Comparison of ENCODE assay signal across 17 cellular contexts in the genomic region with DNA sequence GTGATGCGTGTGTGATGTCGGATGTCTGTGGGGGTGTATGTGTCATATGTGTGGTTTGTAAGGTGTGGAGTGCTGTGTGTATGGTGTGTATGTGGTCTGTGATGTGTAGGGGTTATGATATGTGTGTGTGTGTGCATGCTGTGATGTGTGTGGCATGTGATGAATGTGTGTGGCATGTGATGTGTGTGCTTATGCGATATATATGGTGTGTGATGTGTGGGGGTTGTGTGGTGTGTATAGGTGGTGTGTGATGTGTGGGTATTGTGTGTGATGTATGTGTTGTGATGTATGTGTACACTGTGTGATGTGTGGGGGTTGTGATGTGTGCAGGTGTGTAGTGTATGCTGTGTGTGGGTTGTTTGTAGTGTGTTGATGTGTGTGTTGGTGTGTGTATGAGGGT. TPM values are rescaled to one million over a fixed set of nuclear protein-coding genes. Genes with fewer than 3 reads are reported as not detected.
DNase-seq lines count a peak whose midpoint lies in the region; ATAC-seq, FAIRE-seq and TF ChIP-seq lines count a peak whose summit lies in the region.
"Had no signal": no experiment of that assay in that cellular context is flagged by ENCODE, and none has a peak within 500 bp of the region (broad histone marks: within the 10 kb centered on the region; RNA-seq: fewer than 3 reads in every experiment).

No MANE protein-coding gene starts in this region.

- no peaks in the 10 kb centered on the region for H3K79me2 ChIP-seq in K562 (ENCODE audit: control insufficient read depth, insufficient read depth, low read length)

- CTCF ChIA-PET in HEK293 (lab: Yijun Ruan, JAX) (no interaction called here), K562 (lab: Yijun Ruan, JAX; ENCODE audit: low intra/inter-chr PET ratio) (no interaction called here)

- no peak overlapping the region for H2AFZ ChIP-seq in K562 (ENCODE audit: low read depth, low read length)
- H2AFZ ChIP-seq: GM23248 had no signal

- BruUV-seq in K562 (replicated peaks; lab: Mats Ljungman, UMichigan) = no TSS peak

- 100% methylated on average over 3 of the region's 3 CpGs for WGBS in K562 (ENCODE audit: insufficient coverage, low coverage, missing lambda C conversion rate)
- WGBS in spleen, 5 donors = 94 to 99% (median 97%) methylated on average over 3 of the region's 3 CpGs

- no peaks in the 10 kb centered on the region for H3K9me1 ChIP-seq in K562 (ENCODE audit: control insufficient read depth, insufficient read depth, low read length)

- no peak for TF ChIP-seq CTCF in HEK293 (tag by site-specific recombination; IDR thresholded peaks at IDR 0.05)
- no peak for TF ChIP-seq CTCF in K562 (IDR thresholded peaks at IDR 0.05 in 2 of 3, conservative IDR thresholded peaks at IDR 0.05 in 1 of 3; ENCODE audit: insufficient read depth in 2 of 3, low read depth in 1 of 3, low read length in 3 of 3)
- no peak for TF ChIP-seq CTCF in spleen (IDR thresholded peaks at IDR 0.05 in 8 of 11, conservative IDR thresholded peaks at IDR 0.05 in 3 of 11)
- TF ChIP-seq CTCF in breast epithelium (IDR thresholded peaks at IDR 0.05) = no peak

- no peak overlapping the region for H3K9ac ChIP-seq in K562 (ENCODE audit: insufficient read depth in 1 of 2, low read depth in 2 of 2, low read length in 2 of 2)
- H3K9ac ChIP-seq: GM23248 had no signal

- TF ChIP-seq RAD21 in K562 (CRISPR knock-in tag; conservative IDR thresholded peaks at IDR 0.05 in 1 of 2, IDR thresholded peaks at IDR 0.05 in 1 of 2) = no peak

- H3K36me3 ChIP-seq in HEK293 (ENCODE audit: control insufficient read depth in 2 of 2, insufficient read depth in 1 of 2, low read length in 2 of 2) (no peaks in the 10 kb centered on the region), K562 (ENCODE audit: control insufficient read depth, insufficient read depth, low read length) (no peaks in the 10 kb centered on the region), MG63 (no peaks in the 10 kb centered on the region), spleen (no peaks in the 10 kb centered on the region), breast epithelium (no peaks in the 10 kb centered on the region)

- TF ChIP-seq EP300 in K562 (IDR thresholded peaks at IDR 0.05; ENCODE audit: low read length) = no peak

- H3K27ac ChIP-seq in HEK293 (ENCODE audit: extremely low read depth, low read depth, low read length) (no peak overlapping the region), K562 (ENCODE audit: extremely low read depth, low read depth, low read length) (no peak overlapping the region; the same call in 2 of the 3 replicates), spleen (no peak overlapping the region), breast epithelium (no peak overlapping the region)
- H3K27ac ChIP-seq: A549, GM23248 had no signal

- H3K27me3 ChIP-seq in K562 (ENCODE audit: control insufficient read depth in 2 of 2, insufficient read depth in 2 of 2, low read length in 2 of 2) (peaks cover 0 to 2% of the 10 kb centered on the region in 2 experiments; a peak in 1 of 5 replicates), MG63 (no peaks in the 10 kb centered on the region), spleen (replicated peaks in 1 of 7) (peaks cover 0 to 19% (median 0%) of the 10 kb centered on the region in 7 donors), breast epithelium (peaks cover 0 to 4% of the 10 kb centered on the region in 2 donors)

- intact Hi-C loops in K562 (cut with micrococcal nuclease) (no loop called here), posterior vena cava (cut with DNase I) (loop anchor here (5.0 to 10.0 kb wide), 3 partner anchors 242 to 265 kb away; no protein-coding TSS in a partner anchor), spleen (cut with DNase I; ENCODE audit: low total_unique reads) (loop anchor here (10.0 kb wide), 1 partner anchor 242 kb away; no protein-coding TSS in a partner anchor), breast epithelium (cut with DNase I; ENCODE audit: low total_unique reads) (no loop called here)

- H3K4me3 ChIP-seq in HEK293 (ENCODE audit: low read depth, low read length) (no peak overlapping the region), K562 (no peak overlapping the region), MG63 (no peak overlapping the region), spleen (no peak overlapping the region), breast epithelium (no peak overlapping the region)
- H3K4me3 ChIP-seq: A549, GM23248 had no signal

- H3K9me3 ChIP-seq in HEK293 (ENCODE audit: control insufficient read depth, insufficient read depth, low read depth, low read length) (no peaks in the 10 kb centered on the region), K562 (replicated peaks; ENCODE audit: control insufficient read depth, insufficient read depth, low read depth, low read length) (no peaks in the 10 kb centered on the region), MG63 (no peaks in the 10 kb centered on the region), spleen (no peaks in the 10 kb centered on the region), breast epithelium (no peaks in the 10 kb centered on the region)
- H3K9me3 ChIP-seq: A549 had no signal

- H3K4me1 ChIP-seq in HEK293 (ENCODE audit: control insufficient read depth, insufficient read depth, low read length) = no peaks in the 10 kb centered on the region
- H3K4me1 ChIP-seq in K562 (replicated peaks in 1 of 2; ENCODE audit: control insufficient read depth in 2 of 2, insufficient read depth in 2 of 2, low read length in 2 of 2) = peaks cover 23 to 37% of the 10 kb centered on the region in 2 experiments; a peak in 4 of 5 replicates
- peaks cover 4 to 60% (median 32%) of the 10 kb centered on the region in 6 donors for H3K4me1 ChIP-seq in spleen
- no peaks in the 10 kb centered on the region for H3K4me1 ChIP-seq in breast epithelium
- H3K4me1 ChIP-seq: A549 had no signal

- H4K20me1 ChIP-seq in K562 (replicated peaks; ENCODE audit: control insufficient read depth, insufficient read depth, low read length) = peaks cover 7% of the 10 kb centered on the region; the same call in 1 of the 2 replicates

- no peak for TF ChIP-seq POLR2A in GM12891 (IDR thresholded peaks at IDR 0.05; ENCODE audit: low read depth, low read length)
- TF ChIP-seq POLR2A in K562 (conservative IDR thresholded peaks at IDR 0.05) = no peak
- TF ChIP-seq POLR2A in spleen (IDR thresholded peaks at IDR 0.05) = no peak
- no peak for TF ChIP-seq POLR2A in breast epithelium (IDR thresholded peaks at IDR 0.05)

- in situ Hi-C loops in K562 (cut with MboI) = loop anchor here (10.0 kb wide), 1 partner anchor 522 kb away; the partner anchor contains the start of gene PDCL

- no peak overlapping the region for H3K4me2 ChIP-seq in K562 (ENCODE audit: insufficient read depth, low read length)

- FAIRE-seq in GM12891 (lab: Jason Lieb, UNC) (peak; percentile 92), K562 (lab: Jason Lieb, UNC) (no peak)
- FAIRE-seq: A549 had no signal

- POLR2A ChIA-PET in HEK293 (lab: Yijun Ruan, JAX) (no interaction called here), K562 (lab: Yijun Ruan, JAX) (no interaction called here)

- ATAC-seq in K562 = no peak
- ATAC-seq: A549 had no signal

- DNase-seq in GM12891 (ENCODE audit: insufficient read length, low spot score) = no peak
- DNase-seq in K562 (ENCODE audit: extremely low read depth in 1 of 4, low spot score in 3 of 4) = no peak
- no peak for DNase-seq in posterior vena cava (ENCODE audit: low spot score)
- DNase-seq in MG63 = no peak
- DNase-seq in spleen = no peak
- DNase-seq in breast epithelium (ENCODE audit: low spot score in 2 of 2) = no peak
- DNase-seq: AML-193; CD4-positive, alpha-beta memory T cell; DMS153; GF-D8; GM23248; Karpas-422; KBM-7 had no signal

TF ChIP-seq in GM12891, 5 proteins besides CTCF, POLR2A, EP300 and RAD21 (continues in another document):
- TF ChIP-seq TAF1 (IDR thresholded peaks at IDR 0.05; ENCODE audit: low read depth, low read length) (no peak), POU2F2 (IDR thresholded peaks at IDR 0.05; ENCODE audit: low read depth, low read length) (no peak), SPI1 (IDR thresholded peaks at IDR 0.05; ENCODE audit: low read depth, low read length) (no peak), POLR2AphosphoS5 (IDR thresholded peaks at IDR 0.05; ENCODE audit: low read depth, low read length) (no peak)

TF ChIP-seq in K562, 482 proteins besides CTCF, POLR2A, EP300 and RAD21 (continues in another document):
- no peak for TF ChIP-seq CHD1 (IDR thresholded peaks at IDR 0.05; ENCODE audit: low read length)

RNA-seq across cellular contexts. Expression of gene CRB2, which starts 9.2 kb away (rescaled TPM):
- polyA plus RNA-seq in GM12891 (2012; ENCODE audit: low read depth, missing spikeins) = 0.53 TPM
- total RNA-seq in K562 (2011; cell fraction: chromatin; rRNA removed; ENCODE audit: low replicate concordance) = 0.67 and 3.0 TPM in 2 replicates
- 2.5 and 3.2 TPM in 2 replicates for total RNA-seq in K562 (2011; cell fraction: nucleolus; rRNA removed)
- 0.76 and 0.88 TPM in 2 replicates for total RNA-seq in K562 (2011; cell fraction: nucleoplasm; rRNA removed)
- 0.53 and 0.64 TPM in 2 replicates for total RNA-seq in K562 (2014; rRNA removed)
- total RNA-seq in K562 (2014; rRNA removed; fragmentation: Illumina TruSeq; extraction: Trizol) = 0.13 and 0.18 TPM in 2 replicates
- 0.25 and 0.38 TPM in 2 replicates for total RNA-seq in K562 (2015; rRNA removed; fragmentation: Illumina TruSeq; extraction: Trizol)
- 1.2 and 1.3 TPM in 2 replicates for total RNA-seq in K562 (2021)
- polyA plus RNA-seq in K562 (2011; rRNA removed) = 0.18 and 0.28 TPM in 2 replicates
- 0.19 and 0.67 TPM in 2 replicates for polyA plus RNA-seq in K562 (2011; cell fraction: cytosol; rRNA removed)
- 1.3 and 2.9 TPM in 2 replicates for polyA plus RNA-seq in K562 (2011; cell fraction: nucleus; rRNA removed)
- polyA plus RNA-seq in K562 (2012) = 0.25 and 0.68 TPM in 2 replicates
- polyA plus RNA-seq in K562 (2014; fragmentation: Illumina TruSeq; extraction: Trizol) = 0.13 and 0.29 TPM in 2 replicates
- not detected for polyA plus RNA-seq in K562 (2014; fragmentation: Nextera tagmentation; extraction: Ambion mirVana)
- 0.43 and 0.44 TPM in 2 replicates for polyA plus RNA-seq in K562 (2014; rRNA removed)
- 0.24 and 0.91 TPM in 2 replicates for polyA minus RNA-seq in K562 (2011; rRNA and poly(A)+ RNA removed)
- 1.3 and 2.3 TPM in 2 replicates for polyA minus RNA-seq in K562 (2011; cell fraction: cytosol; rRNA and poly(A)+ RNA removed)
- 1.1 and 1.2 TPM in 2 replicates for polyA minus RNA-seq in K562 (2011; cell fraction: nucleus; rRNA and poly(A)+ RNA removed)
- total RNA-seq in posterior vena cava = under 1 TPM in 1 of 2 donors, not detected in 1; 0.05 TPM
- total RNA-seq in MG63 (2014; rRNA removed; shearing (Covaris generic); ENCODE audit: low replicate concordance) = not detected in 2 replicates
- total RNA-seq in spleen = 1 to 10 TPM in 6 of 7 donors, under 1 TPM in 1; 0.34 to 3.0 (median 2.2) TPM
- 1 to 10 TPM in 1 of 3 donors, under 1 TPM in 2; 0.42 to 1.2 (median 0.52) TPM for polyA plus RNA-seq in spleen
- 1 to 10 TPM in 1 of 3 donors, under 1 TPM in 1, not detected in 1; under 0.01 to 2.3 TPM for total RNA-seq in breast epithelium
- total RNA-seq: CD4-positive, alpha-beta memory T cell; GM23248 had no signal
- polyA plus RNA-seq: BJ; CD14-positive monocyte; CD4-positive, alpha-beta memory T cell; GM23248 had no signal

Comparison
In these comparisons a context has a peak if more than half of its experiments do, and no peak if none do; other contexts are left out.
1. intact Hi-C loops: an anchor here in posterior vena cava (5.0 to 10.0 kb wide) and spleen (10.0 kb wide); none called in K562 and breast epithelium.